ENCODE assay signal across 18 cellular contexts in the genomic region with DNA sequence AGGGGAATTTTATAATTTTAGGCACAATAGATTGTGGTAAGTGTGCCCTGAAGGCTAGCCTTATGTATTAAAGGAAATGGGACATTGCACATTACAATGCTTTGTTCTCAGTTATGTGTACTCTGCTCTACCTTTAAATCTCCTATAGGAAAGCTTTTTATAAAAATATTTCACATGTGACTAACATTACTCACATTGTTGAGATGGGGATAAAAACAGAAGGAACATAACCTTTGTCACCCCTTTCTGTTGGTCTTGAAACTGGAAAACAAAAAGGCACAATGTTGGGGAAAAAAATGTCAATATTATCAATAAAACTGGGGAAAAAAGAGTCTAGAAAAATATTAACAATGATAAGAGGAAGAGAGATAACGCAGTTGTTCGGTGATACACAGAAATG. TPM values are rescaled to one million over a fixed set of nuclear protein-coding genes. Genes with fewer than 3 reads are reported as not detected.
DNase-seq lines count a peak whose midpoint lies in the region; ATAC-seq, FAIRE-seq and TF ChIP-seq lines count a peak whose summit lies in the region.
"Had no signal": no experiment of that assay in that cellular context is flagged by ENCODE, and none has a peak within 500 bp of the region (broad histone marks: within the 10 kb centered on the region; RNA-seq: fewer than 3 reads in every experiment).

No MANE protein-coding gene starts in this region.

- ATAC-seq in activated T-cell treated with anti-CD3 and anti-CD28 coated beads, Interleukin-2, amount 50 U/mL, for 72 hours (replicated peaks in 1 of 2) = no peak
- ATAC-seq in body of pancreas (peak; percentile 34), GM19351 (IDR thresholded peaks at IDR 0.05; ENCODE audit: unreplicated experiment) (no peak)

- 19 to 30% methylated on average over 2 of the region's 2 CpGs for WGBS in body of pancreas, 2 donors

- H3K36me3 Mint-ChIP-seq in activated T-cell treated with anti-CD3 and anti-CD28 coated beads, Interleukin-2, amount 50 U/mL, for 72 hours (ENCODE audit: insufficient read depth in 2 of 2) = peaks cover 13 to 24% of the 10 kb centered on the region in 2 donors

- no peaks in the 10 kb centered on the region for H3K27me3 Mint-ChIP-seq in activated T-cell treated with anti-CD3 and anti-CD28 coated beads, Interleukin-2, amount 50 U/mL, for 72 hours (ENCODE audit: low read depth)

- H3K27me3 ChIP-seq in body of pancreas = no peaks in the 10 kb centered on the region
- H3K27me3 ChIP-seq in osteoblast (ENCODE audit: insufficient read depth, low read length) = no peaks in the 10 kb centered on the region
- H3K27me3 ChIP-seq: BLaER1, dorsolateral prefrontal cortex, Peyer's patch had no signal

- H3K4me1 ChIP-seq in body of pancreas (peaks cover 28% of the 10 kb centered on the region), osteoblast (ENCODE audit: insufficient read depth, low read length) (peaks cover 16% of the 10 kb centered on the region)
- H3K4me1 ChIP-seq: BLaER1, Peyer's patch had no signal

- peak overlapping the region; percentile 92 for H3K27ac Mint-ChIP-seq in activated T-cell treated with anti-CD3 and anti-CD28 coated beads, Interleukin-2, amount 50 U/mL, for 72 hours

- H3K4me3 ChIP-seq in body of pancreas (no peak overlapping the region), osteoblast (ENCODE audit: insufficient read depth, low read length) (no peak overlapping the region)
- H3K4me3 ChIP-seq: BLaER1, GM12878, Peyer's patch had no signal

- H3K9me3 ChIP-seq in body of pancreas (no peaks in the 10 kb centered on the region), osteoblast (ENCODE audit: low read depth, low read length) (no peaks in the 10 kb centered on the region)
- H3K9me3 ChIP-seq: BLaER1, Peyer's patch had no signal

- FAIRE-seq in GM19239 (lab: Jason Lieb, UNC) = peak; percentile 28
- FAIRE-seq: small intestine had no signal

- no peak for TF ChIP-seq POLR2A in body of pancreas (IDR thresholded peaks at IDR 0.05)

- no peaks in the 10 kb centered on the region for H3K79me2 ChIP-seq in osteoblast (ENCODE audit: insufficient read depth, low read length)

- H3K36me3 ChIP-seq in body of pancreas (replicated peaks in 1 of 2; ENCODE audit: insufficient read depth in 1 of 2, low read depth in 2 of 2) (no peaks in the 10 kb centered on the region), osteoblast (ENCODE audit: insufficient read depth, low read length) (no peaks in the 10 kb centered on the region)
- H3K36me3 ChIP-seq: BLaER1, Peyer's patch had no signal

- H2AFZ ChIP-seq in osteoblast (ENCODE audit: low read length) = no peak overlapping the region

- intact Hi-C loops in body of pancreas (cut with DNase I) = no loop called here

- peaks cover 44% of the 10 kb centered on the region for H3K4me1 Mint-ChIP-seq in activated T-cell treated with anti-CD3 and anti-CD28 coated beads, Interleukin-2, amount 50 U/mL, for 72 hours (ENCODE audit: low read depth)

- no peak for DNase-seq in activated T-cell treated with anti-CD3 and anti-CD28 coated beads, Interleukin-2, amount 50 U/mL, for 72 hours
- no peak for DNase-seq in activated T-cell treated with anti-CD3 and anti-CD28 coated beads, Interleukin-2, amount 50 U/mL, for 1 hour
- DNase-seq in GM19239 (ENCODE audit: insufficient read length, low spot score) (no peak), body of pancreas (no peak), osteoblast (ENCODE audit: insufficient read length, low spot score, missing footprints) (no peak), HPDE6-E6E7 (ENCODE audit: extremely low spot score) (no peak)
- DNase-seq in stimulated activated CD4-positive, alpha-beta T cell treated with anti-CD3 and anti-CD28 coated beads, Interleukin-12 subunit alpha, Interleukin-12 subunit beta, amount 100 ng/mL, for 4 hours = no peak
- DNase-seq: activated CD4-positive, CD25-positive, alpha-beta regulatory T cell treated with anti-CD3 and anti-CD28 coated beads, Interleukin-2, amount 50 U/mL, for 72 hours; activated effector memory CD4-positive, alpha-beta T cell treated with Interleukin-2 at 50 U/mL for 16 hours; aorta; dorsolateral prefrontal cortex; glutamatergic neuron; NCI-H524 treated with DMSO at 0.1 percent for 48 hours; Peyer's patch had no signal

- H3K9me3 Mint-ChIP-seq in activated T-cell treated with anti-CD3 and anti-CD28 coated beads, Interleukin-2, amount 50 U/mL, for 72 hours = peaks cover 0 to 1% of the 10 kb centered on the region in 2 donors

- peak overlapping the region in 3 of 4 donors; percentile 25 to 41 (median 37) for H3K27ac ChIP-seq in body of pancreas
- peak overlapping the region; percentile 3 for H3K27ac ChIP-seq in osteoblast (ENCODE audit: low read depth, low read length)
- H3K27ac ChIP-seq: BLaER1, dorsolateral prefrontal cortex, Peyer's patch had no signal

- no peak for TF ChIP-seq CTCF in body of pancreas (IDR thresholded peaks at IDR 0.05)
- no peak for TF ChIP-seq CTCF in osteoblast (IDR thresholded peaks at IDR 0.05; ENCODE audit: extremely low read depth, low read depth, low read length)

- H3K4me2 ChIP-seq in osteoblast (ENCODE audit: insufficient read depth, low read length) = no peak overlapping the region
- H3K4me2 ChIP-seq: BLaER1 had no signal

- peak overlapping the region in 1 of 2 donors; percentile 52 for H3K4me3 Mint-ChIP-seq in activated T-cell treated with anti-CD3 and anti-CD28 coated beads, Interleukin-2, amount 50 U/mL, for 72 hours

- no peaks in the 10 kb centered on the region for H4K20me1 ChIP-seq in osteoblast (ENCODE audit: insufficient read depth, low read length)
- H4K20me1 ChIP-seq: BLaER1 had no signal

RNA-seq across cellular contexts. Expression of a gene that starts 17.3 kb away (rescaled TPM):
- 100 to 1,000 TPM; 441 to 563 TPM for total RNA-seq in activated T-cell treated with anti-CD3 and anti-CD28 coated beads, Interleukin-2, amount 50 U/mL, for 72 hours
- 10 to 100 TPM; 30.1 to 56.4 TPM for total RNA-seq in body of pancreas
- total RNA-seq in osteoblast = 447 and 530 TPM in 2 replicates
